In the genomic region with DNA sequence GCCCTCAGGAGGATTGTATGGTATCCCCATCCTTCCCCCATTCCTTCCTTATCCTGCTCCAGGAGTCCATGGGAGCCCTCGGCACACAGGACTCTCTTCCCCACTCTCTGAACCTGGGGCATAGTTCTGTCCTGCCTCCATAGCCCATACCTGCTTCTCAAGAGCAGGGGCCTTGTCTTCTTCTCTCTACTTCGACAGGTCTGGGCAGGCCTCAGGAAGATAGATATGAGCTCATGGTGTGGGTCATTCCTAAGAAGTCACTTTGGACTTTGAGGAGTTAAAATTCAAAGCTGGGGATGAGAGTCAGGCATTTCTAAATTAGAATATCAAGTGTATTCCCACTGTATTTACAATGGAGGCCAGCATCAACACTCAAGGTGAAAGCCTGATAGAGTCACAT, we compare ENCODE assay signal across 19 cellular contexts. TPM values are rescaled to one million over a fixed set of nuclear protein-coding genes. Genes with fewer than 3 reads are reported as not detected.
DNase-seq lines count a peak whose midpoint lies in the region; ATAC-seq and TF ChIP-seq lines count a peak whose summit lies in the region.
"Had no signal": no experiment of that assay in that cellular context is flagged by ENCODE, and none has a peak within 500 bp of the region (broad histone marks: within the 10 kb centered on the region; RNA-seq: fewer than 3 reads in every experiment).

No MANE protein-coding gene starts in this region.

- no peak for DNase-seq in activated naive CD4-positive, alpha-beta T cell treated with anti-CD3 and anti-CD28 coated beads, Interleukin-2, amount 10 ng/mL, durations not matched to agents 7 days and 5 days
- DNase-seq in T-helper 17 cell (no peak), epithelial cell of esophagus (ENCODE audit: low read depth) (peak; percentile 52), chondrocyte (ENCODE audit: low spot score) (no peak), NCI-H1694 (lab: John Stamatoyannopoulos, UW) (no peak)
- DNase-seq: GDM1; NCI-H1092; NCI-H1436; NCI-H1930; NCI-H345; NCI-H524; NCI-H774; NK-92 treated with Interleukin-12 subunit alpha and Interleukin-12 subunit beta, amount 100 ng/mL, for 24 hours had no signal

- TF ChIP-seq CTCF in epithelial cell of esophagus (IDR thresholded peaks at IDR 0.05; ENCODE audit: insufficient read depth, low read depth, low read length, missing control alignments): no peak
- TF ChIP-seq CTCF in chondrocyte (IDR thresholded peaks at IDR 0.05): no peak

- CTCF ChIA-PET in activated naive CD4-positive, alpha-beta T cell treated with anti-CD3 and anti-CD28 coated beads, Interleukin-2, amount 10 ng/mL, durations not matched to agents 7 days and 5 days (lab: Charles Lee): no interaction called here

- peaks cover 13% of the 10 kb centered on the region for H3K36me3 Mint-ChIP-seq in activated naive CD4-positive, alpha-beta T cell treated with anti-CD3 and anti-CD28 coated beads, Interleukin-2, amount 50 U/mL, for 24 hours
- H3K36me3 Mint-ChIP-seq in activated naive CD4-positive, alpha-beta T cell treated with anti-CD3 and anti-CD28 coated beads, Interleukin-2, amount 10 ng/mL, durations not matched to agents 7 days and 5 days: peaks cover 35% of the 10 kb centered on the region
- peaks cover 2% of the 10 kb centered on the region for H3K36me3 Mint-ChIP-seq in T-helper 17 cell (ENCODE audit: low read depth)
- no peaks in the 10 kb centered on the region for H3K36me3 Mint-ChIP-seq in chondrocyte (ENCODE audit: low read depth)
- H3K36me3 Mint-ChIP-seq: CD14-positive monocyte had no signal

- no peak overlapping the region for H3K4me3 ChIP-seq in epithelial cell of esophagus (ENCODE audit: low read length)
- H3K4me3 ChIP-seq: A549 had no signal

- no peak overlapping the region for H3K4me3 Mint-ChIP-seq in activated naive CD4-positive, alpha-beta T cell treated with anti-CD3 and anti-CD28 coated beads, Interleukin-2, amount 50 U/mL, for 24 hours
- no peak overlapping the region for H3K4me3 Mint-ChIP-seq in activated naive CD4-positive, alpha-beta T cell treated with anti-CD3 and anti-CD28 coated beads, Interleukin-2, amount 10 ng/mL, durations not matched to agents 7 days and 5 days
- no peak overlapping the region for H3K4me3 Mint-ChIP-seq in T-helper 17 cell
- no peak overlapping the region for H3K4me3 Mint-ChIP-seq in chondrocyte (ENCODE audit: unreplicated experiment)
- H3K4me3 Mint-ChIP-seq: B cell, CD14-positive monocyte had no signal

- peak overlapping the region; percentile 88 for H3K27ac Mint-ChIP-seq in activated naive CD4-positive, alpha-beta T cell treated with anti-CD3 and anti-CD28 coated beads, Interleukin-2, amount 50 U/mL, for 24 hours
- no peak overlapping the region for H3K27ac Mint-ChIP-seq in activated naive CD4-positive, alpha-beta T cell treated with anti-CD3 and anti-CD28 coated beads, Interleukin-2, amount 10 ng/mL, durations not matched to agents 7 days and 5 days
- H3K27ac Mint-ChIP-seq in T-helper 17 cell: peak overlapping the region; percentile 86
- H3K27ac Mint-ChIP-seq in chondrocyte (ENCODE audit: unreplicated experiment): no peak overlapping the region
- H3K27ac Mint-ChIP-seq: B cell had no signal

- no peaks in the 10 kb centered on the region for H3K27me3 Mint-ChIP-seq in activated naive CD4-positive, alpha-beta T cell treated with anti-CD3 and anti-CD28 coated beads, Interleukin-2, amount 50 U/mL, for 24 hours
- no peaks in the 10 kb centered on the region for H3K27me3 Mint-ChIP-seq in activated naive CD4-positive, alpha-beta T cell treated with anti-CD3 and anti-CD28 coated beads, Interleukin-2, amount 10 ng/mL, durations not matched to agents 7 days and 5 days
- H3K27me3 Mint-ChIP-seq in T-helper 17 cell (no peaks in the 10 kb centered on the region), chondrocyte (ENCODE audit: low read depth) (peaks cover 4% of the 10 kb centered on the region)
- H3K27me3 Mint-ChIP-seq: B cell had no signal

- H3K4me1 Mint-ChIP-seq in activated naive CD4-positive, alpha-beta T cell treated with anti-CD3 and anti-CD28 coated beads, Interleukin-2, amount 50 U/mL, for 24 hours: peaks cover 18% of the 10 kb centered on the region
- peaks cover 10% of the 10 kb centered on the region for H3K4me1 Mint-ChIP-seq in activated naive CD4-positive, alpha-beta T cell treated with anti-CD3 and anti-CD28 coated beads, Interleukin-2, amount 10 ng/mL, durations not matched to agents 7 days and 5 days
- H3K4me1 Mint-ChIP-seq in T-helper 17 cell (peaks cover 11% of the 10 kb centered on the region), chondrocyte (ENCODE audit: low read depth) (no peaks in the 10 kb centered on the region)

- no peaks in the 10 kb centered on the region for H3K9me3 ChIP-seq in T-helper 17 cell (ENCODE audit: control insufficient read depth, low read length, poor library complexity, severe bottlenecking)
- H3K9me3 ChIP-seq: A549 had no signal

- ATAC-seq in T-helper 17 cell: no peak
- no peak for ATAC-seq in HG02642 (IDR thresholded peaks at IDR 0.05; ENCODE audit: poor library complexity, unreplicated experiment)
- ATAC-seq: A549, Panc1 had no signal

- no peaks in the 10 kb centered on the region for H3K9me3 Mint-ChIP-seq in activated naive CD4-positive, alpha-beta T cell treated with anti-CD3 and anti-CD28 coated beads, Interleukin-2, amount 50 U/mL, for 24 hours
- H3K9me3 Mint-ChIP-seq in activated naive CD4-positive, alpha-beta T cell treated with anti-CD3 and anti-CD28 coated beads, Interleukin-2, amount 10 ng/mL, durations not matched to agents 7 days and 5 days: peaks cover 2% of the 10 kb centered on the region
- H3K9me3 Mint-ChIP-seq in chondrocyte (ENCODE audit: low read depth): no peaks in the 10 kb centered on the region

RNA-seq across cellular contexts. Expression of gene ADA, which starts 8.4 kb away (rescaled TPM):
- total RNA-seq in T-helper 17 cell: 10 to 100 TPM; 36.0 to 36.1 TPM
- total RNA-seq in chondrocyte: 10.6 to 12.1 TPM (median 11.4 TPM) in 3 replicates

RNA-seq across cellular contexts. Expression of gene CCN5, which starts 55.2 kb away (rescaled TPM):
- not detected for total RNA-seq in T-helper 17 cell
- 1.6 to 1.7 TPM (median 1.7 TPM) in 3 replicates for total RNA-seq in chondrocyte
- total RNA-seq: B cell had no signal

Comparison
In these comparisons a context has a peak if more than half of its experiments do, and no peak if none do; other contexts are left out.
1. H3K27ac Mint-ChIP-seq: peak in activated naive CD4-positive, alpha-beta T cell treated with anti-CD3 and anti-CD28 coated beads, Interleukin-2, amount 50 U/mL, for 24 hours (single experiment) and T-helper 17 cell (single experiment); none in activated naive CD4-positive, alpha-beta T cell treated with anti-CD3 and anti-CD28 coated beads, Interleukin-2, amount 10 ng/mL, durations not matched to agents 7 days and 5 days (single experiment) and chondrocyte (single experiment).